24 cellular contexts compared by ENCODE assay signal in the genomic region with DNA sequence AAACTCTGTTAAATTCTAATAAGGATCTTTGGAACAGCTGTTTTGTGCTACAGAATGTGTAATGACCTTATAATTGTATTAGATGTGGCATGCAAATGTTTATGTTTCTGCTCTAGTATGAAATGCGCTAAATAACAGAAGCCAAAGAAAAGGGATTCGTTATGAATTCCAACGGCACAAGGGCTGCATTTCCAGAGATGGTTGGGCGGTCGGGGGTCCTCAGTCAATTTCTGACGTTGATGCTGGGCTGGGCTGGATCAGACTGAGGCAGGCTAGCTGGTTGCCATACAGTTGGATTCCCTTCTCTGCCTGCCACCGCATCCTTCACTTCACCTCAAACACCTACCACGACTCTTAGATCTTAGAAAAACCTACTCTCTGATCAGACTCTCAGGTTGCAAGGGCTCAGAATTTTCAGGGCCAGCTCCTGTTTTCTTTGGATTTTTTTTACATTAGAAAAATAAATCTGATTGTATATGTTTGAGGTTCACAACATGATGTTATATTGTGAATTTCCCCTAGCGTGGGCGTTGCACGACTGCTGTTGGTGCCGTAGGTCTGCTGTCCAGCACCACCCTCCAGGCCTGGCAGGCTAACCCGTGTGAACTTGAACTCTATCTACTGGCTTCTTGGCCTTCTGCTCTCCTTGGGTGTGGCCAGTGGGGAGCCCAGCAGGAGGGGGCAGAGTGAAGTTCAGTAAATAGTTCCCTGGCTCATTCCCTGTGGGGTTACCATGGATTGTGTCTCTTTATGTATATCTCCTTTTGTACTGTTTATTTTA.
"Had no signal": no experiment of that assay in that cellular context is flagged by ENCODE, and none has a peak within 500 bp of the region (broad histone marks: within the 10 kb centered on the region; RNA-seq: fewer than 3 reads in every experiment).

No MANE protein-coding gene starts in this region.

- H3K4me3 ChIP-seq: pancreas, prostate gland, right lobe of liver, sigmoid colon, stomach, thoracic aorta, thyroid gland, tibial nerve, upper lobe of left lung, vagina had no signal

- DNase-seq: naive thymus-derived CD8-positive, alpha-beta T cell; nephron progenitor cell; nucleus accumbens; pancreas; right cardiac atrium; right lobe of liver; sigmoid colon; small intestine; stimulated activated CD4-positive, alpha-beta T cell treated with anti-CD3 and anti-CD28 coated beads, Interleukin-15, amount 100 ng/mL, for 24 hours; stimulated activated CD4-positive, alpha-beta T cell treated with anti-CD3 and anti-CD28 coated beads, Interleukin-2, amount 100 ng/mL, for 24 hours; stimulated activated CD4-positive, alpha-beta T cell treated with anti-CD3 and anti-CD28 coated beads, Interleukin-2, amount 100 ng/mL, for 48 hours; stimulated activated CD4-positive, alpha-beta T cell treated with anti-CD3 and anti-CD28 coated beads, Interleukin-4, amount 100 ng/mL, for 24 hours; stimulated activated naive B cell treated with anti-CD40 and anti-IgM and Interleukin-4, amounts not matched to agents 10 μg/mL and 1 μg/mL and 100 μg/mL, for 72 hours; stimulated activated naive CD4-positive, alpha-beta T cell treated with Interleukin-2 at 50 U/mL for 16 hours; stomach; thyroid gland; trophoblast cell; upper lobe of left lung had no signal

- H3K9me3 ChIP-seq: neutrophil, pancreas, prostate gland, right lobe of liver, sigmoid colon, stomach, thoracic aorta, thyroid gland, tibial nerve, upper lobe of left lung, vagina had no signal

- H3K27me3 ChIP-seq: neutrophil, pancreas, right lobe of liver, sigmoid colon, stomach, thyroid gland, tibial nerve, upper lobe of left lung, vagina had no signal

- H3K36me3 ChIP-seq: neutrophil, pancreas, prostate gland, right lobe of liver, sigmoid colon, stomach, thoracic aorta, thyroid gland, tibial nerve, upper lobe of left lung, vagina had no signal

- ATAC-seq: naive thymus-derived CD8-positive, alpha-beta T cell; pancreas; right cardiac atrium; right lobe of liver; stimulated activated effector memory CD8-positive, alpha-beta T cell treated with anti-CD3 and anti-CD28 coated beads, Interleukin-12 subunit alpha, Interleukin-12 subunit beta, amount 100 ng/mL, for 72 hours; stimulated activated naive B cell treated with anti-CD40 and anti-IgM and Interleukin-4, amounts not matched to agents 10 μg/mL and 1 μg/mL and 100 μg/mL, for 72 hours had no signal

- H3K4me1 ChIP-seq: pancreas, prostate gland, right lobe of liver, sigmoid colon, stomach, thyroid gland, tibial nerve, upper lobe of left lung, vagina had no signal

- H3K27ac ChIP-seq: neutrophil, pancreas, prostate gland, right lobe of liver, sigmoid colon, stomach, thoracic aorta, thyroid gland, tibial nerve, upper lobe of left lung, vagina had no signal
